Comparison of ENCODE assay signal across 12 cellular contexts in genomic region chr22:30212996-30213441, GRCh38. TPM values are rescaled to one million over a fixed set of nuclear protein-coding genes. Genes with fewer than 3 reads are reported as not detected.
A peak's percentile ranks its signal among the peaks of the same experiment; 100 is the strongest.
DNase-seq lines count a peak whose midpoint lies in the region; ATAC-seq and TF ChIP-seq lines count a peak whose summit lies in the region.
"Had no signal": no experiment of that assay in that cellular context is flagged by ENCODE, and none has a peak within 500 bp of the region (broad histone marks: within the 10 kb centered on the region; RNA-seq: fewer than 3 reads in every experiment).

No MANE protein-coding gene starts in this region.

- no peaks in the 10 kb centered on the region for H3K9me3 Mint-ChIP-seq in T-helper 1 cell treated with Interleukin-12 subunit alpha and Interleukin-12 subunit beta and Interleukin-4 antibody, amounts not matched to agents 30 μg/mL and 1 μg/mL, for 36 hours
- H3K9me3 Mint-ChIP-seq: activated B cell treated with CpG ODN at 0.5 μM for 24 hours had no signal

- H3K36me3 ChIP-seq in spleen: no peaks in the 10 kb centered on the region
- H3K36me3 ChIP-seq in psoas muscle (ENCODE audit: insufficient read depth in 1 of 2, low read depth in 1 of 2): no peaks in the 10 kb centered on the region
- no peaks in the 10 kb centered on the region for H3K36me3 ChIP-seq in testis (ENCODE audit: low read depth, missing control alignments)

- no peaks in the 10 kb centered on the region for H3K27me3 ChIP-seq in spleen (replicated peaks in 1 of 7)
- H3K27me3 ChIP-seq in psoas muscle (ENCODE audit: insufficient read depth in 3 of 3, low read length in 2 of 3): peaks cover 0 to 64% (median 9%) of the 10 kb centered on the region in 3 donors
- H3K27me3 ChIP-seq in testis: no peaks in the 10 kb centered on the region

- peak overlapping the region in 7 of 8 donors; percentile 48 to 81 (median 79) for H3K27ac ChIP-seq in spleen
- no peak overlapping the region for H3K27ac ChIP-seq in psoas muscle
- no peak overlapping the region for H3K27ac ChIP-seq in testis

- ATAC-seq in psoas muscle (no peak), HG02759 (IDR thresholded peaks at IDR 0.05; ENCODE audit: unreplicated experiment) (no peak)

- H3K4me3 ChIP-seq in spleen: peak overlapping the region in 1 of 8 donors; percentile 38
- H3K4me3 ChIP-seq in psoas muscle: no peak overlapping the region
- H3K4me3 ChIP-seq in testis: no peak overlapping the region
- H3K4me3 ChIP-seq: GM12878 had no signal

- TF ChIP-seq CTCF in spleen (IDR thresholded peaks at IDR 0.05 in 8 of 11, conservative IDR thresholded peaks at IDR 0.05 in 3 of 11) (no peak), psoas muscle (IDR thresholded peaks at IDR 0.05) (no peak), testis (IDR thresholded peaks at IDR 0.05) (no peak)

- DNase-seq in T-helper 1 cell (no peak), RPMI7951 (ENCODE audit: low read depth) (peak; percentile 85), fibroblast of peridontal ligament (ENCODE audit: extremely low read depth) (peak; percentile 79), spleen (peak; percentile 74), psoas muscle (no peak), testis (no peak)
- DNase-seq: activated B cell treated with CpG ODN at 0.5 μM for 24 hours, NCI-H526 had no signal

- no peak overlapping the region for H3K4me3 Mint-ChIP-seq in T-helper 1 cell treated with Interleukin-12 subunit alpha and Interleukin-12 subunit beta and Interleukin-4 antibody, amounts not matched to agents 30 μg/mL and 1 μg/mL, for 36 hours
- H3K4me3 Mint-ChIP-seq: activated B cell treated with CpG ODN at 0.5 μM for 24 hours had no signal

- H3K4me1 ChIP-seq in spleen (peaks cover 15 to 46% (median 28%) of the 10 kb centered on the region in 6 donors), psoas muscle (no peaks in the 10 kb centered on the region), testis (peaks cover 23% of the 10 kb centered on the region)

- H3K9me3 ChIP-seq in spleen (no peaks in the 10 kb centered on the region), psoas muscle (no peaks in the 10 kb centered on the region), testis (no peaks in the 10 kb centered on the region)

- H3K27ac Mint-ChIP-seq in T-helper 1 cell treated with Interleukin-12 subunit alpha and Interleukin-12 subunit beta and Interleukin-4 antibody, amounts not matched to agents 30 μg/mL and 1 μg/mL, for 36 hours: peak overlapping the region; percentile 77
- H3K27ac Mint-ChIP-seq: activated B cell treated with CpG ODN at 0.5 μM for 24 hours had no signal

- intact Hi-C loops in spleen (cut with DNase I; ENCODE audit: low total_unique reads) (no loop called here), psoas muscle (cut with DNase I) (no loop called here), testis (cut with DNase I; ENCODE audit: low total_unique reads) (no loop called here)

- TF ChIP-seq POLR2A in spleen (IDR thresholded peaks at IDR 0.05) (no peak), testis (IDR thresholded peaks at IDR 0.05) (no peak)

- WGBS in spleen, 5 donors: 47 to 61% (median 58%) methylated on average over 5 to 8 of the region's 8 CpGs
- WGBS in psoas muscle, 3 donors: 71 to 79% (median 74%) methylated on average over 8 of the region's 8 CpGs
- WGBS in testis, 2 donors: 76 to 83% methylated on average over 8 of the region's 8 CpGs

- H3K4me1 Mint-ChIP-seq in T-helper 1 cell treated with Interleukin-12 subunit alpha and Interleukin-12 subunit beta and Interleukin-4 antibody, amounts not matched to agents 30 μg/mL and 1 μg/mL, for 36 hours (ENCODE audit: low read depth): peaks cover 38% of the 10 kb centered on the region
- H3K4me1 Mint-ChIP-seq: activated B cell treated with CpG ODN at 0.5 μM for 24 hours had no signal

- no peaks in the 10 kb centered on the region for H3K27me3 Mint-ChIP-seq in T-helper 1 cell treated with Interleukin-12 subunit alpha and Interleukin-12 subunit beta and Interleukin-4 antibody, amounts not matched to agents 30 μg/mL and 1 μg/mL, for 36 hours (ENCODE audit: low read depth)

- H3K36me3 Mint-ChIP-seq in T-helper 1 cell treated with Interleukin-12 subunit alpha and Interleukin-12 subunit beta and Interleukin-4 antibody, amounts not matched to agents 30 μg/mL and 1 μg/mL, for 36 hours (ENCODE audit: low read depth): no peaks in the 10 kb centered on the region

RNA-seq across cellular contexts. Expression of gene LIF, which starts 33.5 kb away (rescaled TPM):
- 3.1 and 4.1 TPM in 2 replicates for total RNA-seq in RPMI7951 (2014; rRNA removed; shearing (Covaris generic))
- total RNA-seq in spleen (1 to 10 TPM in 3 of 7 donors, under 1 TPM in 2, not detected in 2; 0.32 to 3.2 (median 2.3) TPM), psoas muscle (under 1 TPM in 3 of 4 donors, not detected in 1; 0.27 to 0.54 (median 0.38) TPM), testis (1 to 10 TPM in 1 of 2 donors, under 1 TPM in 1; 0.08 to 1.4 TPM)
- polyA plus RNA-seq in spleen (under 1 TPM; 0.21 to 0.77 (median 0.24) TPM), psoas muscle (10 to 100 TPM in 1 of 3 donors, under 1 TPM in 2; 0.10 to 21.4 (median 0.14) TPM), testis (ENCODE audit: insufficient read depth, low read depth, low replicate concordance) (1.4 TPM)

RNA-seq across cellular contexts. Expression of gene OSM, which starts 53.6 kb away (rescaled TPM):
- total RNA-seq in RPMI7951 (2014; rRNA removed; shearing (Covaris generic)): not detected in 2 replicates
- total RNA-seq in spleen: 10 to 100 TPM in 2 of 7 donors, 1 to 10 TPM in 5; 2.1 to 16.8 (median 4.5) TPM
- polyA plus RNA-seq in spleen: 1 to 10 TPM; 1.2 to 2.1 (median 1.7) TPM
- under 1 TPM in 2 of 4 donors, not detected in 2; 0.38 to 0.39 TPM for total RNA-seq in psoas muscle
- under 1 TPM in 2 of 3 donors, not detected in 1; 0.08 TPM for polyA plus RNA-seq in psoas muscle
- total RNA-seq in testis: 1 to 10 TPM in 1 of 2 donors, not detected in 1; 1.6 TPM
- 0.69 TPM for polyA plus RNA-seq in testis (ENCODE audit: insufficient read depth, low read depth, low replicate concordance)
- total RNA-seq: bronchial epithelial cell had no signal

Comparison
In these comparisons a context has a peak if more than half of its experiments do, and no peak if none do; other contexts are left out.
1. DNase-seq: peak in RPMI7951 (single experiment), fibroblast of peridontal ligament (single experiment) and spleen (single experiment); none in T-helper 1 cell (0 of 5), psoas muscle (0 of 2) and testis (single experiment).
2. H3K27ac ChIP-seq: peak in spleen (7 of 8); none in psoas muscle (single experiment) and testis (0 of 2).